ENCODE assay signal across 16 cellular contexts in genomic region chr14:99320621-99321235, GRCh38. TPM values are rescaled to one million over a fixed set of nuclear protein-coding genes. Genes with fewer than 3 reads are reported as not detected.
A peak's percentile ranks its signal among the peaks of the same experiment; 100 is the strongest.
DNase-seq lines count a peak whose midpoint lies in the region; ATAC-seq and TF ChIP-seq lines count a peak whose summit lies in the region.
"Had no signal": no experiment of that assay in that cellular context is flagged by ENCODE, and none has a peak within 500 bp of the region (broad histone marks: within the 10 kb centered on the region; RNA-seq: fewer than 3 reads in every experiment).

No MANE protein-coding gene starts in this region.

- no peak overlapping the region for H3K27ac Mint-ChIP-seq in activated CD8-positive, alpha-beta T cell treated with anti-CD3 and anti-CD28 coated beads for 36 hours
- H3K27ac Mint-ChIP-seq in activated CD8-positive, alpha-beta T cell treated with anti-CD3 and anti-CD28 coated beads, Interleukin-2, amount 10 ng/mL, durations not matched to agents 7 days and 5 days, result no peak overlapping the region
- H3K27ac Mint-ChIP-seq in GM23338, result no peak overlapping the region
- H3K27ac Mint-ChIP-seq in osteocyte (ENCODE audit: unreplicated experiment), result no peak overlapping the region
- H3K27ac Mint-ChIP-seq: activated CD4-positive, alpha-beta T cell treated with anti-CD3 and anti-CD28 coated beads for 36 hours had no signal

- H3K4me1 Mint-ChIP-seq in activated CD8-positive, alpha-beta T cell treated with anti-CD3 and anti-CD28 coated beads for 36 hours (ENCODE audit: low read depth), result peaks cover 9% of the 10 kb centered on the region
- peaks cover 2% of the 10 kb centered on the region for H3K4me1 Mint-ChIP-seq in activated CD8-positive, alpha-beta T cell treated with anti-CD3 and anti-CD28 coated beads, Interleukin-2, amount 10 ng/mL, durations not matched to agents 7 days and 5 days (ENCODE audit: low read depth)
- H3K4me1 Mint-ChIP-seq in GM23338 (peaks cover 16% of the 10 kb centered on the region), osteocyte (ENCODE audit: unreplicated experiment) (no peaks in the 10 kb centered on the region)
- H3K4me1 Mint-ChIP-seq: CD14-positive monocyte had no signal

- no peak overlapping the region for H3K27ac ChIP-seq in GM23338 (ENCODE audit: low read depth)
- H3K27ac ChIP-seq in coronary artery, result no peak overlapping the region
- H3K27ac ChIP-seq: lower lobe of right lung, psoas muscle, tibial nerve had no signal

- peak; percentile 12 for DNase-seq in activated CD8-positive, alpha-beta T cell treated with anti-CD3 and anti-CD28 coated beads for 36 hours
- no peak for DNase-seq in activated CD8-positive, alpha-beta T cell treated with anti-CD3 and anti-CD28 coated beads, Interleukin-2, amount 10 ng/mL, durations not matched to agents 7 days and 5 days
- DNase-seq in GM23338 (ENCODE audit: low spot score), result no peak
- DNase-seq in coronary artery (ENCODE audit: low spot score), result peak; percentile 45
- DNase-seq in osteocyte (ENCODE audit: extremely low spot score, unreplicated experiment), result peak; percentile 77
- no peak for DNase-seq in DMS153 treated with DMSO at 0.1 percent for 48 hours (lab: John Stamatoyannopoulos, UW; ENCODE audit: unreplicated experiment)
- no peak for DNase-seq in SHP77 treated with DMSO at 0.1 percent for 48 hours (lab: John Stamatoyannopoulos, UW)
- DNase-seq: amniotic stem cell, DMS79 treated with DMSO at 0.1 percent for 48 hours, psoas muscle had no signal

- CTCF ChIA-PET in activated CD8-positive, alpha-beta T cell treated with anti-CD3 and anti-CD28 coated beads for 36 hours (lab: Charles Lee), result interaction anchor here (0.6 to 2.2 kb wide), 18 partner anchors 9 to 624 kb away, joined by 3 to 33 read pairs (median 8); no protein-coding TSS in a partner anchor
- CTCF ChIA-PET in activated CD8-positive, alpha-beta T cell treated with anti-CD3 and anti-CD28 coated beads, Interleukin-2, amount 10 ng/mL, durations not matched to agents 7 days and 5 days (lab: Charles Lee), result interaction anchor here (0.9 to 1.7 kb wide), 22 partner anchors 9 to 1035 kb away, joined by 3 to 34 read pairs (median 6); partner anchors contain the start of gene BCL11B

- no peaks in the 10 kb centered on the region for H3K27me3 Mint-ChIP-seq in activated CD8-positive, alpha-beta T cell treated with anti-CD3 and anti-CD28 coated beads for 36 hours
- no peaks in the 10 kb centered on the region for H3K27me3 Mint-ChIP-seq in activated CD8-positive, alpha-beta T cell treated with anti-CD3 and anti-CD28 coated beads, Interleukin-2, amount 10 ng/mL, durations not matched to agents 7 days and 5 days (ENCODE audit: low read depth)
- H3K27me3 Mint-ChIP-seq in GM23338 (ENCODE audit: insufficient read depth, low read depth, poor library complexity) (peaks cover 2% of the 10 kb centered on the region), osteocyte (ENCODE audit: unreplicated experiment) (no peaks in the 10 kb centered on the region)
- H3K27me3 Mint-ChIP-seq: activated CD4-positive, alpha-beta T cell treated with anti-CD3 and anti-CD28 coated beads for 36 hours had no signal

- H3K4me3 Mint-ChIP-seq in activated CD8-positive, alpha-beta T cell treated with anti-CD3 and anti-CD28 coated beads for 36 hours, result no peak overlapping the region
- no peak overlapping the region for H3K4me3 Mint-ChIP-seq in activated CD8-positive, alpha-beta T cell treated with anti-CD3 and anti-CD28 coated beads, Interleukin-2, amount 10 ng/mL, durations not matched to agents 7 days and 5 days
- H3K4me3 Mint-ChIP-seq in GM23338, result no peak overlapping the region
- no peak overlapping the region for H3K4me3 Mint-ChIP-seq in osteocyte (ENCODE audit: unreplicated experiment)
- H3K4me3 Mint-ChIP-seq: activated CD4-positive, alpha-beta T cell treated with anti-CD3 and anti-CD28 coated beads for 36 hours; CD14-positive monocyte had no signal

- H3K9me2 ChIP-seq in GM23338 (ENCODE audit: insufficient read depth), result no peaks in the 10 kb centered on the region

- no peak overlapping the region for H2AFZ ChIP-seq in GM23338

- no peaks in the 10 kb centered on the region for H3K9me3 Mint-ChIP-seq in activated CD8-positive, alpha-beta T cell treated with anti-CD3 and anti-CD28 coated beads for 36 hours
- H3K9me3 Mint-ChIP-seq in activated CD8-positive, alpha-beta T cell treated with anti-CD3 and anti-CD28 coated beads, Interleukin-2, amount 10 ng/mL, durations not matched to agents 7 days and 5 days (ENCODE audit: insufficient read depth), result no peaks in the 10 kb centered on the region
- no peaks in the 10 kb centered on the region for H3K9me3 Mint-ChIP-seq in GM23338
- H3K9me3 Mint-ChIP-seq in osteocyte (ENCODE audit: unreplicated experiment), result no peaks in the 10 kb centered on the region

- intact Hi-C loops in activated CD8-positive, alpha-beta T cell treated with anti-CD3 and anti-CD28 coated beads for 36 hours (cut with micrococcal nuclease), result loop anchor here (10.0 kb wide), 1 partner anchor 94 kb away; no protein-coding TSS in a partner anchor

- H3K4me3 ChIP-seq in GM23338, result no peak overlapping the region
- no peak overlapping the region for H3K4me3 ChIP-seq in coronary artery
- H3K4me3 ChIP-seq: lower lobe of right lung, psoas muscle, tibial nerve had no signal

- POLR2A ChIA-PET in activated CD8-positive, alpha-beta T cell treated with anti-CD3 and anti-CD28 coated beads for 36 hours (lab: Charles Lee), result no interaction called here
- POLR2A ChIA-PET in activated CD8-positive, alpha-beta T cell treated with anti-CD3 and anti-CD28 coated beads, Interleukin-2, amount 10 ng/mL, durations not matched to agents 7 days and 5 days (lab: Charles Lee), result no interaction called here

- H3K36me3 ChIP-seq in GM23338 (ENCODE audit: insufficient read depth), result no peaks in the 10 kb centered on the region
- H3K36me3 ChIP-seq: lower lobe of right lung, spleen, tibial nerve had no signal

- no peaks in the 10 kb centered on the region for H3K79me2 ChIP-seq in GM23338 (replicated peaks; ENCODE audit: insufficient read depth)

- no peak for TF ChIP-seq CTCF in activated CD8-positive, alpha-beta T cell treated with anti-CD3 and anti-CD28 coated beads for 36 hours (IDR thresholded peaks at IDR 0.05)
- TF ChIP-seq CTCF in GM23338 (conservative IDR thresholded peaks at IDR 0.05; ENCODE audit: low read depth in 2 of 2) (no peak), coronary artery (IDR thresholded peaks at IDR 0.05) (no peak), osteocyte (IDR thresholded peaks at IDR 0.05) (no peak)

- H3K36me3 Mint-ChIP-seq in activated CD8-positive, alpha-beta T cell treated with anti-CD3 and anti-CD28 coated beads for 36 hours (ENCODE audit: low read depth), result no peaks in the 10 kb centered on the region
- no peaks in the 10 kb centered on the region for H3K36me3 Mint-ChIP-seq in activated CD8-positive, alpha-beta T cell treated with anti-CD3 and anti-CD28 coated beads, Interleukin-2, amount 10 ng/mL, durations not matched to agents 7 days and 5 days (ENCODE audit: low read depth)
- H3K36me3 Mint-ChIP-seq in GM23338 (ENCODE audit: low read depth) (no peaks in the 10 kb centered on the region), osteocyte (ENCODE audit: unreplicated experiment) (no peaks in the 10 kb centered on the region)
- H3K36me3 Mint-ChIP-seq: CD14-positive monocyte had no signal

- H4K20me1 ChIP-seq in GM23338 (replicated peaks; ENCODE audit: insufficient read depth), result no peaks in the 10 kb centered on the region

- H3K4me2 ChIP-seq in GM23338, result no peak overlapping the region

- no peaks in the 10 kb centered on the region for H3K4me1 ChIP-seq in GM23338 (ENCODE audit: insufficient read depth)
- H3K4me1 ChIP-seq: lower lobe of right lung, psoas muscle, tibial nerve had no signal

- no peaks in the 10 kb centered on the region for H3K27me3 ChIP-seq in GM23338 (ENCODE audit: insufficient read depth)
- H3K27me3 ChIP-seq: tibial nerve had no signal

- no peaks in the 10 kb centered on the region for H3F3A ChIP-seq in GM23338 (replicated peaks; ENCODE audit: low read depth)

- ATAC-seq in activated CD8-positive, alpha-beta T cell treated with anti-CD3 and anti-CD28 coated beads for 36 hours, result no peak
- ATAC-seq in activated CD8-positive, alpha-beta T cell treated with anti-CD3 and anti-CD28 coated beads, Interleukin-2, amount 10 ng/mL, durations not matched to agents 7 days and 5 days, result no peak
- peak; percentile 6; the same call in 1 of the 3 replicates for ATAC-seq in GM23338
- ATAC-seq in HG02885 (IDR thresholded peaks at IDR 0.05; ENCODE audit: poor library complexity, unreplicated experiment), result no peak

TF ChIP-seq in GM23338, 12 proteins besides CTCF, POLR2A, EP300 and RAD21 (continues in another document):
- TF ChIP-seq NANOG (IDR thresholded peaks at IDR 0.05; ENCODE audit: borderline replicate concordance), result no peak
- no peak for TF ChIP-seq ETS1 (IDR thresholded peaks at IDR 0.05)

RNA-seq across cellular contexts. Expression of gene BCL11B, which starts 48.7 kb away (rescaled TPM):
- 10 to 100 TPM; 48.5 to 53.0 TPM for total RNA-seq in activated CD8-positive, alpha-beta T cell treated with anti-CD3 and anti-CD28 coated beads for 36 hours
- 10 to 100 TPM; 68.6 to 70.6 TPM for total RNA-seq in activated CD8-positive, alpha-beta T cell treated with anti-CD3 and anti-CD28 coated beads, Interleukin-2, amount 10 ng/mL, durations not matched to agents 7 days and 5 days
- total RNA-seq in GM23338 (2014; rRNA removed; shearing (Covaris generic)), result 5.6 and 6.7 TPM in 2 replicates
- polyA plus RNA-seq in GM23338 (2016; fragmentation: Nextera tagmentation; extraction: Ambion mirVana), result 2.4 and 2.7 TPM in 2 replicates
- total RNA-seq in osteocyte, result 0.16 and 0.18 TPM in 2 replicates
- polyA plus RNA-seq: CD14-positive monocyte had no signal

Comparison
In these comparisons a context has a peak if more than half of its experiments do, and no peak if none do; other contexts are left out.
1. DNase-seq: peak in activated CD8-positive, alpha-beta T cell treated with anti-CD3 and anti-CD28 coated beads for 36 hours (single experiment), coronary artery (single experiment) and osteocyte (single experiment); none in activated CD8-positive, alpha-beta T cell treated with anti-CD3 and anti-CD28 coated beads, Interleukin-2, amount 10 ng/mL, durations not matched to agents 7 days and 5 days (single experiment), GM23338 (single experiment), DMS153 treated with DMSO at 0.1 percent for 48 hours (single experiment) and SHP77 treated with DMSO at 0.1 percent for 48 hours (single experiment).